In the genomic region with DNA sequence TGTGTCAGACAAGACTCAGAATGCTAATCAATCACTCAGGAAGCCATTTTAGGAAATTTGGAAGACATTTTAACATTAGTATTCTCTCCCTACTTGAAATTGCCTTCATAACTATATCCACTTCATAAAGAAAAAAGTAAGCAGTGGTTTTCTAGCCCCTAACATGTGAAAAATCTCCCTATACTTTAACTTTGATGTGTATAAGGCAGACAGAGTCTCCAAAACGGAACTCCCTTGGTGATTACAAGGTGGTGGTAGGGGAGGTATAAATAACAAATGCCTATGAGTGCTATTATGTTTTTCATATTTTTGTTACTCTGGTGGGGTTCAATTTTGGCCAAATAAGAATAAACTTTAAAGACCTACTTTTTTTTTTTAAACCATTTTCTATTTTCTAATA, we compare ENCODE assay signal across 16 cellular contexts.
DNase-seq lines count a peak whose midpoint lies in the region; ATAC-seq, FAIRE-seq and TF ChIP-seq lines count a peak whose summit lies in the region.
"Had no signal": no experiment of that assay in that cellular context is flagged by ENCODE, and none has a peak within 500 bp of the region (broad histone marks: within the 10 kb centered on the region; RNA-seq: fewer than 3 reads in every experiment).

No MANE protein-coding gene starts in this region.

- no peaks in the 10 kb centered on the region for H4K20me1 ChIP-seq in PC-3 (ENCODE audit: low read length)
- H4K20me1 ChIP-seq: BLaER1 treated with 17β-estradiol and CSF1 and Interleukin-3, amounts not matched to agents 10 nM and 100 nM had no signal

- intact Hi-C loops in PC-3 (cut with micrococcal nuclease) = no loop called here

- no TSS peak for BruUV-seq in PC-3 (replicated peaks; lab: Mats Ljungman, UMichigan)

- H3K9me2 ChIP-seq in PC-3 (replicated peaks; ENCODE audit: low read length) = no peaks in the 10 kb centered on the region

- H3K9me3 ChIP-seq in A549 (no peaks in the 10 kb centered on the region), PC-3 (ENCODE audit: low read length) (no peaks in the 10 kb centered on the region), gastroesophageal sphincter (peaks cover 0 to 13% (median 0%) of the 10 kb centered on the region in 3 donors)
- H3K9me3 ChIP-seq: BLaER1 treated with 17β-estradiol and CSF1 and Interleukin-3, amounts not matched to agents 10 nM and 100 nM; HAP-1 had no signal

- TF ChIP-seq CTCF in A549 (IDR thresholded peaks at IDR 0.05) = no peak
- TF ChIP-seq CTCF in PC-3 (conservative IDR thresholded peaks at IDR 0.05; ENCODE audit: low read depth, low read length) = no peak
- TF ChIP-seq CTCF in gastroesophageal sphincter (IDR thresholded peaks at IDR 0.05) = no peak
- no peak for TF ChIP-seq CTCF in nephron progenitor cell (IDR thresholded peaks at IDR 0.05)

- ATAC-seq in A549 (no peak), PC-3 (no peak), gastroesophageal sphincter (no peak), GM19467 (IDR thresholded peaks at IDR 0.05; ENCODE audit: unreplicated experiment) (no peak)
- ATAC-seq in naive thymus-derived CD8-positive, alpha-beta T cell = peak; percentile 67 to 75

- peak overlapping the region in 5 of 10 donors; percentile 13 to 42 (median 27) for H3K4me3 Mint-ChIP-seq in naive thymus-derived CD8-positive, alpha-beta T cell
- no peak overlapping the region for H3K4me3 Mint-ChIP-seq in nephron progenitor cell
- H3K4me3 Mint-ChIP-seq: CD4-positive, CD25-positive, alpha-beta regulatory T cell had no signal

- TF ChIP-seq POLR2A in A549 (IDR thresholded peaks at IDR 0.05; ENCODE audit: low read length) = no peak
- no peak for TF ChIP-seq POLR2A in gastroesophageal sphincter (IDR thresholded peaks at IDR 0.05)

- FAIRE-seq in A204.1 (lab: Jason Lieb, UNC) (peak; percentile 27), A549 (lab: Jason Lieb, UNC) (peak; percentile 76)
- FAIRE-seq: GM12891, H1 had no signal

- peaks cover 5 to 41% (median 20%) of the 10 kb centered on the region in 9 donors for H3K9me3 Mint-ChIP-seq in naive thymus-derived CD8-positive, alpha-beta T cell
- H3K9me3 Mint-ChIP-seq in nephron progenitor cell = peaks cover 8% of the 10 kb centered on the region

- H3K4me3 ChIP-seq in A549 (no peak overlapping the region), PC-3 (ENCODE audit: low read length) (no peak overlapping the region), gastroesophageal sphincter (no peak overlapping the region)
- H3K4me3 ChIP-seq: BLaER1 treated with 17β-estradiol and CSF1 and Interleukin-3, amounts not matched to agents 10 nM and 100 nM; HAP-1 had no signal

- WGBS in A549 (ENCODE audit: missing lambda C conversion rate) = 57% methylated on average over 1 of the region's 1 CpG
- WGBS in gastroesophageal sphincter (ENCODE audit: low coverage in 1 of 2), 2 donors = 93% methylated on average over 1 of the region's 1 CpG

- POLR2A ChIA-PET in A549 (lab: Yijun Ruan, JAX) = interaction anchor here (0.6 kb wide), 1 partner anchor 13 kb away, joined by 3 read pairs; no protein-coding TSS in a partner anchor
- POLR2A ChIA-PET in PC-3 (lab: Charles Lee; ENCODE audit: unreplicated experiment) = no interaction called here
- POLR2A ChIA-PET in naive thymus-derived CD8-positive, alpha-beta T cell (lab: Charles Lee) = no interaction called here

- peaks cover 0 to 20% (median 12%) of the 10 kb centered on the region in 4 donors for H3K4me1 Mint-ChIP-seq in naive thymus-derived CD8-positive, alpha-beta T cell
- no peaks in the 10 kb centered on the region for H3K4me1 Mint-ChIP-seq in nephron progenitor cell

- no peak overlapping the region for H3K4me2 ChIP-seq in A549
- no peak overlapping the region for H3K4me2 ChIP-seq in PC-3 (ENCODE audit: low read length)
- H3K4me2 ChIP-seq: BLaER1 treated with 17β-estradiol and CSF1 and Interleukin-3, amounts not matched to agents 10 nM and 100 nM had no signal

- H3K36me3 ChIP-seq in PC-3 (ENCODE audit: low read depth, low read length) = no peaks in the 10 kb centered on the region
- no peaks in the 10 kb centered on the region for H3K36me3 ChIP-seq in gastroesophageal sphincter
- H3K36me3 ChIP-seq: BLaER1 treated with 17β-estradiol and CSF1 and Interleukin-3, amounts not matched to agents 10 nM and 100 nM; HAP-1 had no signal

- no peak for TF ChIP-seq RAD21 in A549 (conservative IDR thresholded peaks at IDR 0.05 in 1 of 2, IDR thresholded peaks at IDR 0.05 in 1 of 2)

- H3F3A ChIP-seq in PC-3 (ENCODE audit: low read length, unreplicated experiment) = no peaks in the 10 kb centered on the region

- H3K27ac Mint-ChIP-seq in naive thymus-derived CD8-positive, alpha-beta T cell = peak overlapping the region in 8 of 10 donors; percentile 12 to 86 (median 65)
- no peak overlapping the region for H3K27ac Mint-ChIP-seq in nephron progenitor cell

- H2AFZ ChIP-seq in PC-3 (ENCODE audit: low read length) = 0 out of 2 replicates have a peak overlapping the region, but pooled peaks have one; percentile 6

- TF ChIP-seq EP300 in A549 (IDR thresholded peaks at IDR 0.05) (no peak), gastroesophageal sphincter (IDR thresholded peaks at IDR 0.05) (no peak)

- peaks cover 0 to 30% (median 21%) of the 10 kb centered on the region in 3 donors for H3K36me3 Mint-ChIP-seq in naive thymus-derived CD8-positive, alpha-beta T cell
- no peaks in the 10 kb centered on the region for H3K36me3 Mint-ChIP-seq in nephron progenitor cell (ENCODE audit: low read depth)
- H3K36me3 Mint-ChIP-seq: CD4-positive, CD25-positive, alpha-beta regulatory T cell had no signal

- no peaks in the 10 kb centered on the region for H3K27me3 Mint-ChIP-seq in naive thymus-derived CD8-positive, alpha-beta T cell
- H3K27me3 Mint-ChIP-seq in nephron progenitor cell (ENCODE audit: low read depth, poor library complexity) = no peaks in the 10 kb centered on the region
- H3K27me3 Mint-ChIP-seq: CD4-positive, CD25-positive, alpha-beta regulatory T cell had no signal

- H3K4me1 ChIP-seq in A549 (no peaks in the 10 kb centered on the region), PC-3 (ENCODE audit: insufficient read depth, low read length) (no peaks in the 10 kb centered on the region), gastroesophageal sphincter (no peaks in the 10 kb centered on the region)
- H3K4me1 ChIP-seq: HAP-1 had no signal

- DNase-seq in A549 (ENCODE audit: low read depth in 1 of 2, low spot score in 1 of 2) (no peak), PC-3 (no peak), nephron progenitor cell (no peak)
- peak in 2 of 10 donors; percentile 9 to 17 for DNase-seq in naive thymus-derived CD8-positive, alpha-beta T cell
- DNase-seq: AML-193; Calu3; CD4-positive, CD25-positive, alpha-beta regulatory T cell; DMS 273 treated with DMSO at 0.1 percent for 48 hours; IMR-90 had no signal

- no peaks in the 10 kb centered on the region for H3K79me2 ChIP-seq in PC-3 (ENCODE audit: low read length)

- H3K27me3 ChIP-seq in PC-3 (ENCODE audit: low read length) (no peaks in the 10 kb centered on the region), gastroesophageal sphincter (no peaks in the 10 kb centered on the region)
- H3K27me3 ChIP-seq: BLaER1 treated with 17β-estradiol and CSF1 and Interleukin-3, amounts not matched to agents 10 nM and 100 nM had no signal

- H3K9ac ChIP-seq in PC-3 (ENCODE audit: low read length) = no peak overlapping the region
- H3K9ac ChIP-seq: BLaER1 treated with 17β-estradiol and CSF1 and Interleukin-3, amounts not matched to agents 10 nM and 100 nM had no signal

- H3K27ac ChIP-seq in A549 (no peak overlapping the region), PC-3 (ENCODE audit: low read length) (no peak overlapping the region), gastroesophageal sphincter (no peak overlapping the region)
- H3K27ac ChIP-seq: BLaER1 treated with 17β-estradiol and CSF1 and Interleukin-3, amounts not matched to agents 10 nM and 100 nM had no signal

- CTCF ChIA-PET in A549 (lab: Yijun Ruan, JAX) (no interaction called here), PC-3 (lab: Charles Lee) (no interaction called here)

TF ChIP-seq in A549, 52 proteins besides CTCF, POLR2A, EP300 and RAD21:
- TF ChIP-seq MAFK (IDR thresholded peaks at IDR 0.05; ENCODE audit: partially characterized antibody) (no peak), CHD2 (IDR thresholded peaks at IDR 0.05; ENCODE audit: low read length, partially characterized antibody) (no peak), RNF2 (IDR thresholded peaks at IDR 0.05; ENCODE audit: borderline replicate concordance, low read depth) (no peak), RARB (CRISPR knock-in tag; IDR thresholded peaks at IDR 0.05) (no peak), PBX3 (IDR thresholded peaks at IDR 0.05) (no peak)

Comparison
In these comparisons a context has a peak if more than half of its experiments do, and no peak if none do; other contexts are left out.
1. ATAC-seq: peak in naive thymus-derived CD8-positive, alpha-beta T cell (2 of 2); none in A549 (0 of 2), PC-3 (single experiment), gastroesophageal sphincter (single experiment) and GM19467 (single experiment).